ENCODE assay signal across 14 cellular contexts in genomic region chr1:77833521-77834100, GRCh38. TPM values are rescaled to one million over a fixed set of nuclear protein-coding genes. Genes with fewer than 3 reads are reported as not detected.
A peak's percentile ranks its signal among the peaks of the same experiment; 100 is the strongest.
DNase-seq lines count a peak whose midpoint lies in the region; ATAC-seq and TF ChIP-seq lines count a peak whose summit lies in the region.
"Had no signal": no experiment of that assay in that cellular context is flagged by ENCODE, and none has a peak within 500 bp of the region (broad histone marks: within the 10 kb centered on the region; RNA-seq: fewer than 3 reads in every experiment).

No MANE protein-coding gene starts in this region.

- H3K27ac Mint-ChIP-seq in activated T-cell treated with anti-CD3 and anti-CD28 coated beads, Interleukin-2, amount 50 U/mL, for 72 hours = peak overlapping the region; percentile 83
- H3K27ac Mint-ChIP-seq in activated T-cell treated with anti-CD3 and anti-CD28 coated beads, Interleukin-2, amount 50 U/mL, for 24 hours = no peak overlapping the region
- H3K27ac Mint-ChIP-seq in neural progenitor cell = no peak overlapping the region
- H3K27ac Mint-ChIP-seq in activated naive CD8-positive, alpha-beta T cell treated with anti-CD3 and anti-CD28 coated beads for 36 hours = no peak overlapping the region
- H3K27ac Mint-ChIP-seq: activated naive CD8-positive, alpha-beta T cell treated with anti-CD3 and anti-CD28 coated beads, Interleukin-2, amount 50 U/mL, for 24 hours; type B pancreatic cell had no signal

- H3K36me3 ChIP-seq in esophagus (ENCODE audit: control insufficient read depth in 2 of 2, insufficient read depth in 2 of 2, low read length in 1 of 2) (no peaks in the 10 kb centered on the region), neural progenitor cell (no peaks in the 10 kb centered on the region), transverse colon (no peaks in the 10 kb centered on the region)

- DNase-seq in activated T-cell treated with anti-CD3 and anti-CD28 coated beads, Interleukin-2, amount 50 U/mL, for 72 hours = no peak
- no peak for DNase-seq in activated T-cell treated with anti-CD3 and anti-CD28 coated beads, Interleukin-2, amount 50 U/mL, for 24 hours
- peak; percentile 14 for DNase-seq in neural progenitor cell (ENCODE audit: low spot score)
- no peak for DNase-seq in transverse colon
- DNase-seq in left lobe of liver (ENCODE audit: low spot score) = no peak
- no peak for DNase-seq in activated naive CD8-positive, alpha-beta T cell treated with anti-CD3 and anti-CD28 coated beads for 36 hours
- no peak for DNase-seq in substantia nigra (lab: John Stamatoyannopoulos, UW)
- DNase-seq: 8988T; activated naive CD8-positive, alpha-beta T cell treated with anti-CD3 and anti-CD28 coated beads, Interleukin-2, amount 50 U/mL, for 24 hours; Caco-2; effector memory CD4-positive, alpha-beta T cell; NCI-H748 treated with DMSO at 0.1 percent for 48 hours had no signal

- no peaks in the 10 kb centered on the region for H3K27me3 Mint-ChIP-seq in activated T-cell treated with anti-CD3 and anti-CD28 coated beads, Interleukin-2, amount 50 U/mL, for 72 hours (ENCODE audit: low read depth)
- H3K27me3 Mint-ChIP-seq in activated T-cell treated with anti-CD3 and anti-CD28 coated beads, Interleukin-2, amount 50 U/mL, for 24 hours = no peaks in the 10 kb centered on the region
- no peaks in the 10 kb centered on the region for H3K27me3 Mint-ChIP-seq in neural progenitor cell (ENCODE audit: insufficient read depth, low read depth)
- H3K27me3 Mint-ChIP-seq in activated naive CD8-positive, alpha-beta T cell treated with anti-CD3 and anti-CD28 coated beads for 36 hours = no peaks in the 10 kb centered on the region
- H3K27me3 Mint-ChIP-seq: activated naive CD8-positive, alpha-beta T cell treated with anti-CD3 and anti-CD28 coated beads, Interleukin-2, amount 50 U/mL, for 24 hours; type B pancreatic cell had no signal

- H3K4me3 Mint-ChIP-seq in activated T-cell treated with anti-CD3 and anti-CD28 coated beads, Interleukin-2, amount 50 U/mL, for 72 hours = no peak overlapping the region
- no peak overlapping the region for H3K4me3 Mint-ChIP-seq in activated T-cell treated with anti-CD3 and anti-CD28 coated beads, Interleukin-2, amount 50 U/mL, for 24 hours
- no peak overlapping the region for H3K4me3 Mint-ChIP-seq in neural progenitor cell
- H3K4me3 Mint-ChIP-seq in activated naive CD8-positive, alpha-beta T cell treated with anti-CD3 and anti-CD28 coated beads for 36 hours = no peak overlapping the region
- H3K4me3 Mint-ChIP-seq: activated naive CD8-positive, alpha-beta T cell treated with anti-CD3 and anti-CD28 coated beads, Interleukin-2, amount 50 U/mL, for 24 hours; type B pancreatic cell had no signal

- ATAC-seq in activated T-cell treated with anti-CD3 and anti-CD28 coated beads, Interleukin-2, amount 50 U/mL, for 72 hours (replicated peaks in 1 of 2) = no peak
- ATAC-seq in left lobe of liver = no peak
- ATAC-seq: activated naive CD8-positive, alpha-beta T cell treated with anti-CD3 and anti-CD28 coated beads, Interleukin-2, amount 50 U/mL, for 24 hours had no signal

- H3K79me2 ChIP-seq in neural progenitor cell (ENCODE audit: low read depth) = no peaks in the 10 kb centered on the region

- H3K4me2 ChIP-seq in neural progenitor cell = no peak overlapping the region

- 85 to 86% methylated on average over 3 of the region's 3 CpGs for WGBS in esophagus, 2 donors
- WGBS in transverse colon (ENCODE audit: low coverage in 1 of 2), 2 donors = 88 to 95% methylated on average over 3 of the region's 3 CpGs

- no peak overlapping the region for H3K9ac ChIP-seq in neural progenitor cell

- H3K9me3 ChIP-seq in esophagus (ENCODE audit: control insufficient read depth in 2 of 2, insufficient read depth in 1 of 2, low read depth in 1 of 2, low read length in 1 of 2) (no peaks in the 10 kb centered on the region), neural progenitor cell (ENCODE audit: low read depth) (no peaks in the 10 kb centered on the region), transverse colon (no peaks in the 10 kb centered on the region)
- H3K9me3 ChIP-seq: Caco-2 had no signal

- peak overlapping the region; percentile 26 to 64 for H3K27ac ChIP-seq in esophagus (ENCODE audit: low read depth in 2 of 2, low read length in 1 of 2)
- H3K27ac ChIP-seq in neural progenitor cell = peak overlapping the region; percentile 33
- peak overlapping the region; percentile 76 to 87 (median 80) for H3K27ac ChIP-seq in transverse colon
- no peak overlapping the region for H3K27ac ChIP-seq in substantia nigra (ENCODE audit: low read depth, low read length, poor library complexity, severe bottlenecking)

- TF ChIP-seq POLR2A in transverse colon (IDR thresholded peaks at IDR 0.05) = no peak

- intact Hi-C loops in transverse colon (cut with DNase I; ENCODE audit: low total_unique reads) = no loop called here

- no peaks in the 10 kb centered on the region for H3F3A ChIP-seq in neural progenitor cell (ENCODE audit: low read depth)

- no peaks in the 10 kb centered on the region for H4K20me1 ChIP-seq in neural progenitor cell (ENCODE audit: low read depth)

- peaks cover 0 to 6% of the 10 kb centered on the region in 2 donors for H3K36me3 Mint-ChIP-seq in activated T-cell treated with anti-CD3 and anti-CD28 coated beads, Interleukin-2, amount 50 U/mL, for 72 hours (ENCODE audit: insufficient read depth in 2 of 2)
- peaks cover 52% of the 10 kb centered on the region for H3K36me3 Mint-ChIP-seq in activated T-cell treated with anti-CD3 and anti-CD28 coated beads, Interleukin-2, amount 50 U/mL, for 24 hours (ENCODE audit: low read depth)
- no peaks in the 10 kb centered on the region for H3K36me3 Mint-ChIP-seq in neural progenitor cell
- peaks cover 3% of the 10 kb centered on the region for H3K36me3 Mint-ChIP-seq in activated naive CD8-positive, alpha-beta T cell treated with anti-CD3 and anti-CD28 coated beads for 36 hours

- TF ChIP-seq CTCF in neural progenitor cell (IDR thresholded peaks at IDR 0.05) = no peak
- TF ChIP-seq CTCF in transverse colon (IDR thresholded peaks at IDR 0.05) = no peak

- TF ChIP-seq EP300 in transverse colon (IDR thresholded peaks at IDR 0.05; ENCODE audit: low read depth) = no peak

- no peak overlapping the region for H2AFZ ChIP-seq in neural progenitor cell (replicated peaks)

- H3K27me3 ChIP-seq in esophagus (ENCODE audit: control insufficient read depth in 1 of 2, insufficient read depth in 2 of 2, low read length in 2 of 2) (no peaks in the 10 kb centered on the region), neural progenitor cell (no peaks in the 10 kb centered on the region), transverse colon (no peaks in the 10 kb centered on the region)

- peaks cover 6% of the 10 kb centered on the region for H3K4me1 Mint-ChIP-seq in activated T-cell treated with anti-CD3 and anti-CD28 coated beads, Interleukin-2, amount 50 U/mL, for 72 hours (ENCODE audit: low read depth)
- peaks cover 1% of the 10 kb centered on the region for H3K4me1 Mint-ChIP-seq in activated T-cell treated with anti-CD3 and anti-CD28 coated beads, Interleukin-2, amount 50 U/mL, for 24 hours (ENCODE audit: low read depth)
- H3K4me1 Mint-ChIP-seq in neural progenitor cell = no peaks in the 10 kb centered on the region
- peaks cover 6% of the 10 kb centered on the region for H3K4me1 Mint-ChIP-seq in activated naive CD8-positive, alpha-beta T cell treated with anti-CD3 and anti-CD28 coated beads for 36 hours
- H3K4me1 Mint-ChIP-seq: activated naive CD8-positive, alpha-beta T cell treated with anti-CD3 and anti-CD28 coated beads, Interleukin-2, amount 50 U/mL, for 24 hours had no signal

- H3K4me3 ChIP-seq in esophagus (ENCODE audit: low read depth in 1 of 2, low read length in 2 of 2) (no peak overlapping the region), neural progenitor cell (no peak overlapping the region), transverse colon (no peak overlapping the region)

- H3K9me3 Mint-ChIP-seq in activated T-cell treated with anti-CD3 and anti-CD28 coated beads, Interleukin-2, amount 50 U/mL, for 72 hours = no peaks in the 10 kb centered on the region
- no peaks in the 10 kb centered on the region for H3K9me3 Mint-ChIP-seq in activated T-cell treated with anti-CD3 and anti-CD28 coated beads, Interleukin-2, amount 50 U/mL, for 24 hours
- H3K9me3 Mint-ChIP-seq in neural progenitor cell = no peaks in the 10 kb centered on the region
- H3K9me3 Mint-ChIP-seq in activated naive CD8-positive, alpha-beta T cell treated with anti-CD3 and anti-CD28 coated beads for 36 hours = no peaks in the 10 kb centered on the region
- H3K9me3 Mint-ChIP-seq: activated naive CD8-positive, alpha-beta T cell treated with anti-CD3 and anti-CD28 coated beads, Interleukin-2, amount 50 U/mL, for 24 hours; type B pancreatic cell had no signal

- H3K4me1 ChIP-seq in esophagus (ENCODE audit: control insufficient read depth in 2 of 2, insufficient read depth in 2 of 2, low read length in 1 of 2) (no peaks in the 10 kb centered on the region), neural progenitor cell (peaks cover 12% of the 10 kb centered on the region), transverse colon (peaks cover 12 to 68% (median 35%) of the 10 kb centered on the region in 4 donors)
- H3K4me1 ChIP-seq: Caco-2 had no signal

- in situ Hi-C loops in transverse colon (cut with MboI; ENCODE audit: low pct_ligation_motif_present in 1 of 4, low pct_unique_long_range_greater_than_20kb in 1 of 4, low sequenced_read_pairs in 3 of 4) = loop anchor here in 1 of 4 donors (25.0 kb wide), 1 partner anchor 279 kb away; no protein-coding TSS in a partner anchor

RNA-seq across cellular contexts. Expression of gene MIGA1, which starts 54.2 kb away (rescaled TPM):
- 10 to 100 TPM; 11.9 to 12.4 TPM for total RNA-seq in activated T-cell treated with anti-CD3 and anti-CD28 coated beads, Interleukin-2, amount 50 U/mL, for 72 hours
- 1 to 10 TPM; 1.0 to 1.9 TPM for polyA plus RNA-seq in esophagus
- total RNA-seq in neural progenitor cell (ENCODE audit: low replicate concordance) (7.8 and 12.6 TPM in 2 replicates), transverse colon (10 to 100 TPM in 3 of 4 donors, 1 to 10 TPM in 1; 8.2 to 19.1 (median 18.0) TPM), left lobe of liver (8.3 TPM)
- total RNA-seq in activated naive CD8-positive, alpha-beta T cell treated with anti-CD3 and anti-CD28 coated beads for 36 hours = 1 to 10 TPM; 6.1 to 7.5 TPM

RNA-seq across cellular contexts. Expression of gene NEXN, which starts 54.8 kb away (rescaled TPM):
- total RNA-seq in activated T-cell treated with anti-CD3 and anti-CD28 coated beads, Interleukin-2, amount 50 U/mL, for 72 hours = 1 to 10 TPM; 1.1 to 1.4 TPM
- 10 to 100 TPM; 10.9 to 16.2 TPM for polyA plus RNA-seq in esophagus
- total RNA-seq in neural progenitor cell (ENCODE audit: low replicate concordance) (2.0 and 2.4 TPM in 2 replicates), transverse colon (10 to 100 TPM in 3 of 4 donors, 1 to 10 TPM in 1; 9.7 to 32.2 (median 17.0) TPM), left lobe of liver (0.68 TPM)
- 1 to 10 TPM; 2.5 to 2.6 TPM for total RNA-seq in activated naive CD8-positive, alpha-beta T cell treated with anti-CD3 and anti-CD28 coated beads for 36 hours
